Comparison of ENCODE assay signal across 8 cellular contexts in genomic region chr5:128844354-128844923, GRCh38.
DNase-seq lines count a peak whose midpoint lies in the region; ATAC-seq lines count a peak whose summit lies in the region.

No MANE protein-coding gene starts in this region.

- DNase-seq in EL (peak; percentile 10), LoVo (ENCODE audit: low spot score) (peak; percentile 52), cerebellar cortex (ENCODE audit: low spot score) (peak; percentile 16), midbrain (lab: John Stamatoyannopoulos, UW) (peak; percentile 66), NCI-H2227 treated with DMSO at 0.1 percent for 48 hours (lab: John Stamatoyannopoulos, UW) (no peak), AG20443 (ENCODE audit: low spot score) (no peak), T1000 (lab: John Stamatoyannopoulos, UW) (no peak)

- ATAC-seq in HG03521 (IDR thresholded peaks at IDR 0.05; ENCODE audit: unreplicated experiment) = no peak

Comparison
In these comparisons a context has a peak if more than half of its experiments do, and no peak if none do; other contexts are left out.
1. DNase-seq: peak in EL (single experiment), LoVo (single experiment), cerebellar cortex (single experiment) and midbrain (single experiment); none in NCI-H2227 treated with DMSO at 0.1 percent for 48 hours (single experiment), AG20443 (single experiment) and T1000 (single experiment).